Comparison of ENCODE assay signal across 1 cellular context in the genomic region with DNA sequence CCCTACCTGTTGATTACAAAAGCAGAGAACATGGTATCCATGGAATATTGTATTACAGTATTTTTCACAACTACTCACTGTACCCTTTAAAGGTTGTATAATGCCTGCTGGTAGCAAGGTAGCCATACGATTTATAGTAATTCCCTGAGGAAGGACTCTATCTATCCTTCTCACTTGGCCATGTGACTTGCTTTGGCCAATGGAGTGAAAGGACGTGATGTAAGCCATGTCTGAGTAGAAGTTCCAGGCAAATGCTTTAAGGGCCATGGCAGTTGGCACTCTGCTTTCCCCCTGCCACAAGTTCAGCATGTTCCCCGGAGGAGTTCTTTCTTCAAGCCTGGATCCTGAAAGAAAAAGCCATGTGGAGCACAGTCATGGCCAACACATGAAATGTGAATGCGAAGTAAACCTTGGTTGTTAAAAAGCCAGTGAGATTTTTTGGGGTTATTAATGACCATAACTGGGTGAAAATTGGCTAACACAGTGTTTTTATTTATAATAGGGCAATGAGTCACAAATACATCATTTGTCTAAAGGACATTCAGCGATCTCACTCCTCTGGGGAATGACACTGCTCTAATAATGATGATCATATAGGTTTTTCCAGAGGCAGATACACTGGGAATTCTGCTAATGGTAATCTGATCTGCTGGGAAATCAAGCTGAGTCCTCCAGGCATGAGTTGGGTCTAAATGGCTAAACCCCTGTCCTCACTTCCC.
TF ChIP-seq lines count a peak whose summit lies in the region.

No MANE protein-coding gene starts in this region.

TF ChIP-seq in HCT116, 20 proteins besides CTCF, POLR2A, EP300 and RAD21 (continued from another document):
- TF ChIP-seq, protein P1, sequence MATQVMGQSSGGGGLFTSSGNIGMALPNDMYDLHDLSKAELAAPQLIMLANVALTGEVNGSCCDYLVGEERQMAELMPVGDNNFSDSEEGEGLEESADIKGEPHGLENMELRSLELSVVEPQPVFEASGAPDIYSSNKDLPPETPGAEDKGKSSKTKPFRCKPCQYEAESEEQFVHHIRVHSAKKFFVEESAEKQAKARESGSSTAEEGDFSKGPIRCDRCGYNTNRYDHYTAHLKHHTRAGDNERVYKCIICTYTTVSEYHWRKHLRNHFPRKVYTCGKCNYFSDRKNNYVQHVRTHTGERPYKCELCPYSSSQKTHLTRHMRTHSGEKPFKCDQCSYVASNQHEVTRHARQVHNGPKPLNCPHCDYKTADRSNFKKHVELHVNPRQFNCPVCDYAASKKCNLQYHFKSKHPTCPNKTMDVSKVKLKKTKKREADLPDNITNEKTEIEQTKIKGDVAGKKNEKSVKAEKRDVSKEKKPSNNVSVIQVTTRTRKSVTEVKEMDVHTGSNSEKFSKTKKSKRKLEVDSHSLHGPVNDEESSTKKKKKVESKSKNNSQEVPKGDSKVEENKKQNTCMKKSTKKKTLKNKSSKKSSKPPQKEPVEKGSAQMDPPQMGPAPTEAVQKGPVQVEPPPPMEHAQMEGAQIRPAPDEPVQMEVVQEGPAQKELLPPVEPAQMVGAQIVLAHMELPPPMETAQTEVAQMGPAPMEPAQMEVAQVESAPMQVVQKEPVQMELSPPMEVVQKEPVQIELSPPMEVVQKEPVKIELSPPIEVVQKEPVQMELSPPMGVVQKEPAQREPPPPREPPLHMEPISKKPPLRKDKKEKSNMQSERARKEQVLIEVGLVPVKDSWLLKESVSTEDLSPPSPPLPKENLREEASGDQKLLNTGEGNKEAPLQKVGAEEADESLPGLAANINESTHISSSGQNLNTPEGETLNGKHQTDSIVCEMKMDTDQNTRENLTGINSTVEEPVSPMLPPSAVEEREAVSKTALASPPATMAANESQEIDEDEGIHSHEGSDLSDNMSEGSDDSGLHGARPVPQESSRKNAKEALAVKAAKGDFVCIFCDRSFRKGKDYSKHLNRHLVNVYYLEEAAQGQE (IDR thresholded peaks at IDR 0.05; ENCODE audit: low read depth), result no peak
- peak; percentile 34 for TF ChIP-seq JUND (IDR thresholded peaks at IDR 0.05)
- TF ChIP-seq SP1 (IDR thresholded peaks at IDR 0.05; ENCODE audit: low read depth), result peak; percentile 54
- TF ChIP-seq CBX3 (IDR thresholded peaks at IDR 0.05; ENCODE audit: low read depth), result 0 out of 2 replicates have a peak, but pooled peaks have one; percentile 56
- no peak for TF ChIP-seq POLR2AphosphoS5 (IDR thresholded peaks at IDR 0.05; ENCODE audit: low read depth, low read length)
- TF ChIP-seq, protein P2, sequence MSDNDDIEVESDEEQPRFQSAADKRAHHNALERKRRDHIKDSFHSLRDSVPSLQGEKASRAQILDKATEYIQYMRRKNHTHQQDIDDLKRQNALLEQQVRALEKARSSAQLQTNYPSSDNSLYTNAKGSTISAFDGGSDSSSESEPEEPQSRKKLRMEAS (IDR thresholded peaks at IDR 0.05), result peak; percentile 56; the same call in 1 of the 2 replicates
- TF ChIP-seq, protein P3, sequence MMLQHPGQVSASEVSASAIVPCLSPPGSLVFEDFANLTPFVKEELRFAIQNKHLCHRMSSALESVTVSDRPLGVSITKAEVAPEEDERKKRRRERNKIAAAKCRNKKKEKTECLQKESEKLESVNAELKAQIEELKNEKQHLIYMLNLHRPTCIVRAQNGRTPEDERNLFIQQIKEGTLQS (IDR thresholded peaks at IDR 0.05), result no peak
- TF ChIP-seq SIN3A (IDR thresholded peaks at IDR 0.05; ENCODE audit: low read depth), result no peak
- TF ChIP-seq FOSL1 (IDR thresholded peaks at IDR 0.05; ENCODE audit: low read depth), result peak; percentile 50; the same call in 1 of the 2 replicates
- TF ChIP-seq SRF (IDR thresholded peaks at IDR 0.05; ENCODE audit: low read depth), result peak; percentile 33; the same call in 1 of the 2 replicates
